8 cellular contexts compared by ENCODE assay signal in the genomic region with DNA sequence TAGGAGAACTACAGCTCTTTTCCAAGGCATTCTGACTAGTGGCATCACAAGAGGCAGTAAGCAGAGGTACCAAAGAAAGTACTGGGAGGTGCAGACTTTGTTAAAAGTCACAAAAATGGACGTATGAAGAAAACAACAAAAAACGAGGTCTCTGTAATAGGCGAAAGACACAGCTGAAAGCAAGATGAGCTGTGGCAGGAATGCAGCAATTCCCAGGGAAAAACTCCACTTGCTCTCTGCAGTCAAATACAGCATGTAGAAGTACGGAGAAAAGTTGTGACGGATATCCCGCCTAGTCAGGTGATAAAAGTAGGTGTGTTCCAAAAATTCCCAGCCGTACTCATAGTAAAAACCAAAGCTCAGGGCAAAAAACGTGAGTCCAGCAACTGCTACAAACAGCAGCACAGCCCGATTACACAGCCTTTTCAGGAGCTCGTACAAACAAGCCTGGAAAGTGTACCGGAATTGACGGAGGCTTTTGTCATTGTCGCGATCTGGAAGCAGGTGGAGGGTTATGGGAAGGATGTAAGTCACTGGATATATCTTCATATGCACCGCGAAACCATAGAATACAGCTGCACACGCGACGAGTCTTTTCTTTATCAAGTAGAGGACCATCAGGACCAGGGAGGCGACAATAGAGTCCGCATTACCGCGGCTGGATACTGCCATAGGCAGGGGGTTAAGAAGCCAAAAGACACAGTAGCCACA. TPM values are rescaled to one million over a fixed set of nuclear protein-coding genes. Genes with fewer than 3 reads are reported as not detected.
DNase-seq lines count a peak whose midpoint lies in the region; ATAC-seq and TF ChIP-seq lines count a peak whose summit lies in the region.

No MANE protein-coding gene starts in this region.

- H3K36me3 Mint-ChIP-seq in CD4-positive, alpha-beta T cell (ENCODE audit: low read depth), result peaks cover 13% of the 10 kb centered on the region

- H3K9ac ChIP-seq in MM.1S (ENCODE audit: low read length) (peak overlapping the region; percentile 70), mammary epithelial cell (ENCODE audit: insufficient read depth, low read length) (peak overlapping the region; percentile 74)

- H3K9me2 ChIP-seq in MM.1S (replicated peaks; ENCODE audit: insufficient read depth, low read length), result no peaks in the 10 kb centered on the region

- no peaks in the 10 kb centered on the region for H3K27me3 ChIP-seq in CD4-positive, alpha-beta T cell (ENCODE audit: control insufficient read depth, insufficient read depth, low read length)
- H3K27me3 ChIP-seq in MM.1S (replicated peaks; ENCODE audit: insufficient read depth, low read length) (no peaks in the 10 kb centered on the region), mammary epithelial cell (ENCODE audit: insufficient read depth, low read length) (no peaks in the 10 kb centered on the region), right lobe of liver (no peaks in the 10 kb centered on the region), thoracic aorta (replicated peaks; ENCODE audit: insufficient read depth) (no peaks in the 10 kb centered on the region)

- peak overlapping the region; percentile 88 for H2AFZ ChIP-seq in MM.1S (ENCODE audit: low read length)
- peak overlapping the region; percentile 97 for H2AFZ ChIP-seq in mammary epithelial cell (ENCODE audit: low read depth, low read length)

- H3K36me3 ChIP-seq in MM.1S (replicated peaks; ENCODE audit: insufficient read depth, low read length) (no peaks in the 10 kb centered on the region), mammary epithelial cell (ENCODE audit: insufficient read depth, low read length) (no peaks in the 10 kb centered on the region), right lobe of liver (no peaks in the 10 kb centered on the region), thoracic aorta (no peaks in the 10 kb centered on the region)

- CTCF ChIA-PET in CD4-positive, alpha-beta T cell (lab: Charles Lee), result interaction anchor here (1.1 to 5.1 kb wide), 8 partner anchors 12 to 260 kb away, joined by 3 to 24 read pairs (median 4); partner anchors contain the start of gene DUSP23
- CTCF ChIA-PET in mammary epithelial cell (lab: Charles Lee; ENCODE audit: low non-redundant PET), result interaction anchor here (0.5 to 0.6 kb wide), 2 partner anchors 23 to 26 kb away, joined by 3 to 6 read pairs; no protein-coding TSS in a partner anchor

- ATAC-seq in CD4-positive, alpha-beta T cell (ENCODE audit: poor library complexity), result peak; percentile 7
- ATAC-seq in GM19351 (IDR thresholded peaks at IDR 0.05; ENCODE audit: unreplicated experiment) (peak; percentile 16), right lobe of liver (peak; percentile 27 to 45 (median 30)), thoracic aorta (ENCODE audit: insufficient number of reproducible peaks, low FRiP score, low read depth) (no peak)

- H3K27ac ChIP-seq in CD4-positive, alpha-beta T cell (ENCODE audit: low read depth, low read length), result peak overlapping the region; percentile 52
- H3K27ac ChIP-seq in MM.1S (ENCODE audit: low read length) (peak overlapping the region; percentile 62; the same call in 1 of the 2 replicates), mammary epithelial cell (ENCODE audit: insufficient read depth, low read depth, low read length) (peak overlapping the region; percentile 68), right lobe of liver (peak overlapping the region; percentile 36 to 56 (median 48)), thoracic aorta (peak overlapping the region; percentile 61 to 63)

- no TSS peak for BruUV-seq in mammary epithelial cell (replicated peaks; lab: Mats Ljungman, UMichigan)

- H3K9me3 ChIP-seq in CD4-positive, alpha-beta T cell (ENCODE audit: control insufficient read depth, low read length), result no peaks in the 10 kb centered on the region
- H3K9me3 ChIP-seq in MM.1S (replicated peaks; ENCODE audit: insufficient read depth, low read length) (no peaks in the 10 kb centered on the region), mammary epithelial cell (replicated peaks; ENCODE audit: insufficient read depth, low read length) (no peaks in the 10 kb centered on the region), right lobe of liver (no peaks in the 10 kb centered on the region), thoracic aorta (no peaks in the 10 kb centered on the region)

- in situ Hi-C loops in mammary epithelial cell (cut with MboI; ENCODE audit: low sequenced_read_pairs in 2 of 2), result no loop called here

- peak; percentile 42 for TF ChIP-seq POLR2A in right lobe of liver (IDR thresholded peaks at IDR 0.05)

- H3F3A ChIP-seq in MM.1S (ENCODE audit: insufficient read depth, low read length), result peaks cover 11% of the 10 kb centered on the region

- H3K4me3 ChIP-seq in MM.1S (ENCODE audit: low read length), result peak overlapping the region; percentile 80
- H3K4me3 ChIP-seq in mammary epithelial cell (replicated peaks in 1 of 3; ENCODE audit: insufficient read depth in 1 of 3, low read depth in 2 of 3, low read length in 3 of 3), result peak overlapping the region; percentile 81 to 94 (median 82)
- peak overlapping the region; percentile 80 to 90 (median 86) for H3K4me3 ChIP-seq in right lobe of liver
- peak overlapping the region; percentile 87 for H3K4me3 ChIP-seq in thoracic aorta

- intact Hi-C loops in CD4-positive, alpha-beta T cell (cut with DNase I, micrococcal nuclease), result loop anchor here (1.0 to 5.0 kb wide), 5 partner anchors 66 to 1491 kb away; partner anchors contain the start of genes COPA (in 1 of the 2), DUSP23 (in 1 of the 2), HSPA6 (in 1 of the 2) and IGSF8 (in 1 of the 2)
- intact Hi-C loops in mammary epithelial cell (cut with micrococcal nuclease), result no loop called here
- intact Hi-C loops in right lobe of liver (cut with DNase I), result no loop called here

- dilution Hi-C loops in mammary epithelial cell (cut with HindIII; ENCODE audit: low sequenced_read_pairs), result no loop called here

- peak in 1 of 10 experiments; percentile 2 for DNase-seq in CD4-positive, alpha-beta T cell
- DNase-seq in MM.1S (peak; percentile 24), mammary epithelial cell (peak; percentile 58), right lobe of liver (no peak), thoracic aorta (ENCODE audit: low spot score) (no peak), HCEC 1CT (no peak), activated gamma-delta T cell (lab: John Stamatoyannopoulos, UW) (no peak)

- H3K27me3 Mint-ChIP-seq in CD4-positive, alpha-beta T cell, result no peaks in the 10 kb centered on the region

- peaks cover 50% of the 10 kb centered on the region for H3K4me1 Mint-ChIP-seq in CD4-positive, alpha-beta T cell (ENCODE audit: low read depth)

- POLR2A ChIA-PET in CD4-positive, alpha-beta T cell (lab: Charles Lee), result interaction anchor here (0.7 to 2.6 kb wide), 10 partner anchors 8 to 261 kb away, joined by 3 to 15 read pairs (median 4); partner anchors contain the start of genes DUSP23, IGSF8 and TAGLN2

- H3K79me2 ChIP-seq in MM.1S (ENCODE audit: low read length), result peaks cover 27% of the 10 kb centered on the region
- H3K79me2 ChIP-seq in mammary epithelial cell (ENCODE audit: insufficient read depth, low read length), result peaks cover 22% of the 10 kb centered on the region

- no peaks in the 10 kb centered on the region for H3K9me3 Mint-ChIP-seq in CD4-positive, alpha-beta T cell

- H3K4me1 ChIP-seq in MM.1S (ENCODE audit: low read length) (peaks cover 26% of the 10 kb centered on the region), mammary epithelial cell (ENCODE audit: insufficient read depth, low read length) (peaks cover 13% of the 10 kb centered on the region), right lobe of liver (peaks cover 0 to 17% (median 8%) of the 10 kb centered on the region in 4 donors), thoracic aorta (ENCODE audit: control insufficient read depth in 1 of 2, low read depth in 2 of 2) (peaks cover 2 to 34% of the 10 kb centered on the region in 2 donors)

- 3% methylated on average over 21 of the region's 23 CpGs for WGBS in mammary epithelial cell (ENCODE audit: low coverage, missing lambda C conversion rate)
- WGBS in right lobe of liver (ENCODE audit: insufficient coverage, low coverage, low lambda C conversion rate, missing lambda C conversion rate), result 4% methylated on average over 19 of the region's 23 CpGs

- no peak for TF ChIP-seq CTCF in CD4-positive, alpha-beta T cell (IDR thresholded peaks at IDR 0.05)
- TF ChIP-seq CTCF in MM.1S (IDR thresholded peaks at IDR 0.05; ENCODE audit: low read length) (no peak), mammary epithelial cell (conservative IDR thresholded peaks at IDR 0.05 in 1 of 2, IDR thresholded peaks at IDR 0.05 in 1 of 2; ENCODE audit: extremely low read depth in 1 of 2, insufficient read depth in 1 of 2, low read depth in 1 of 2, low read length in 2 of 2) (no peak), right lobe of liver (IDR thresholded peaks at IDR 0.05) (no peak), thoracic aorta (IDR thresholded peaks at IDR 0.05) (no peak)

- no peaks in the 10 kb centered on the region for H4K20me1 ChIP-seq in MM.1S (ENCODE audit: insufficient read depth, low read length)
- H4K20me1 ChIP-seq in mammary epithelial cell (ENCODE audit: insufficient read depth, low read length), result no peaks in the 10 kb centered on the region

- H3K27ac Mint-ChIP-seq in CD4-positive, alpha-beta T cell, result peak overlapping the region; percentile 94

- peak overlapping the region; percentile 98 for H3K4me3 Mint-ChIP-seq in CD4-positive, alpha-beta T cell

- H3K4me2 ChIP-seq in MM.1S (ENCODE audit: low read depth, low read length), result peak overlapping the region; percentile 79
- H3K4me2 ChIP-seq in mammary epithelial cell (ENCODE audit: insufficient read depth, low read depth, low read length), result peak overlapping the region; percentile 87

RNA-seq across cellular contexts. Expression of gene PIGM, which starts 1.0 kb away (rescaled TPM):
- 1 to 10 TPM; 2.1 to 2.2 TPM for total RNA-seq in CD4-positive, alpha-beta T cell
- total RNA-seq in mammary epithelial cell (1 to 10 TPM; 5.8 TPM), right lobe of liver (1 to 10 TPM; 3.3 to 4.7 (median 3.9) TPM), thoracic aorta (1 to 10 TPM; 5.0 to 6.8 TPM)
- polyA plus RNA-seq in mammary epithelial cell, result 3.5 TPM
- polyA minus RNA-seq in mammary epithelial cell, result 5.6 TPM

RNA-seq across cellular contexts. Expression of gene KCNJ10, which starts 39.1 kb away (rescaled TPM):
- total RNA-seq in CD4-positive, alpha-beta T cell, result not detected
- total RNA-seq in mammary epithelial cell, result not detected
- not detected for polyA plus RNA-seq in mammary epithelial cell
- polyA minus RNA-seq in mammary epithelial cell, result not detected
- total RNA-seq in right lobe of liver, result 1 to 10 TPM in 2 of 6 experiments, under 1 TPM in 3, not detected in 1; 0.23 to 3.1 (median 0.31) TPM
- total RNA-seq in thoracic aorta, result not detected

RNA-seq across cellular contexts. Expression of gene KCNJ9, which starts 50.5 kb away (rescaled TPM):
- not detected for total RNA-seq in CD4-positive, alpha-beta T cell
- total RNA-seq in mammary epithelial cell, result not detected
- polyA plus RNA-seq in mammary epithelial cell, result not detected
- not detected for polyA minus RNA-seq in mammary epithelial cell
- total RNA-seq in right lobe of liver, result not detected
- total RNA-seq in thoracic aorta, result under 1 TPM in 1 of 2 donors, not detected in 1; 0.95 TPM

Comparison
In these comparisons a context has a peak if more than half of its experiments do, and no peak if none do; other contexts are left out.
1. DNase-seq: peak in MM.1S (single experiment) and mammary epithelial cell (single experiment); none in right lobe of liver (0 of 3), thoracic aorta (single experiment), HCEC 1CT (single experiment) and activated gamma-delta T cell (single experiment).
2. intact Hi-C loops: an anchor here in CD4-positive, alpha-beta T cell (1.0 to 5.0 kb wide); none called in mammary epithelial cell and right lobe of liver.
3. Peak in every context shown above with its lines, with median percentiles within 50 percentile points of each other: H3K27ac ChIP-seq and H3K4me3 ChIP-seq.